In genomic region chr11:811446-812245, GRCh38 we compare ENCODE assay signal across 9 cellular contexts. TPM values are rescaled to one million over a fixed set of nuclear protein-coding genes. Genes with fewer than 3 reads are reported as not detected.
DNase-seq lines count a peak whose midpoint lies in the region; ATAC-seq and TF ChIP-seq lines count a peak whose summit lies in the region.
"Had no signal": no experiment of that assay in that cellular context is flagged by ENCODE, and none has a peak within 500 bp of the region (broad histone marks: within the 10 kb centered on the region; RNA-seq: fewer than 3 reads in every experiment).

No MANE protein-coding gene starts in this region.

- H3K36me3 ChIP-seq in OCI-LY1 (ENCODE audit: insufficient read depth, low read length) (peaks cover 57% of the 10 kb centered on the region), endocrine pancreas (ENCODE audit: control insufficient read depth, insufficient read depth, low read length) (no peaks in the 10 kb centered on the region)

- no peak overlapping the region for H2AFZ ChIP-seq in OCI-LY1 (ENCODE audit: low read length)

- peaks cover 30% of the 10 kb centered on the region for H3K4me1 ChIP-seq in OCI-LY1 (ENCODE audit: insufficient read depth, low read length, severe bottlenecking)
- H3K4me1 ChIP-seq in endocrine pancreas (ENCODE audit: control insufficient read depth, insufficient read depth, low read length) = no peaks in the 10 kb centered on the region

- H3K79me2 ChIP-seq in OCI-LY1 (ENCODE audit: insufficient read depth, low read length) = peaks cover 15% of the 10 kb centered on the region

- no peaks in the 10 kb centered on the region for H3K9me3 ChIP-seq in OCI-LY1 (ENCODE audit: low read length)
- H3K9me3 ChIP-seq in endocrine pancreas (ENCODE audit: control insufficient read depth, low read length) = no peaks in the 10 kb centered on the region

- peaks cover 11% of the 10 kb centered on the region for H3K36me3 Mint-ChIP-seq in osteocyte (ENCODE audit: unreplicated experiment)

- DNase-seq in osteocyte (ENCODE audit: extremely low spot score, unreplicated experiment) (no peak), SIG-M5 treated with dmso at 0.1 percent for 504 hours (lab: John Stamatoyannopoulos, UW; ENCODE audit: unreplicated experiment) (no peak)
- DNase-seq in central memory CD4-positive, alpha-beta T cell = no peak
- DNase-seq: effector CD8-positive, alpha-beta T cell had no signal

- ATAC-seq in HG03039 (IDR thresholded peaks at IDR 0.05; ENCODE audit: unreplicated experiment) (no peak), HG03159 (IDR thresholded peaks at IDR 0.05; ENCODE audit: unreplicated experiment) (no peak)

- peak overlapping the region; percentile 31 for H3K27ac Mint-ChIP-seq in osteocyte (ENCODE audit: unreplicated experiment)

- H3K27me3 ChIP-seq in OCI-LY1 (ENCODE audit: insufficient read depth, low read length) = no peaks in the 10 kb centered on the region
- H3K27me3 ChIP-seq in endocrine pancreas (ENCODE audit: control insufficient read depth, insufficient read depth, low read length) = no peaks in the 10 kb centered on the region

- peak overlapping the region; percentile 59 for H3K27ac ChIP-seq in OCI-LY1 (ENCODE audit: low read depth, low read length, poor library complexity, severe bottlenecking)

- peak overlapping the region; percentile 87 for H3K4me3 Mint-ChIP-seq in osteocyte (ENCODE audit: unreplicated experiment)

- H3K27me3 Mint-ChIP-seq in osteocyte (ENCODE audit: unreplicated experiment) = no peaks in the 10 kb centered on the region

- H3K4me3 ChIP-seq in OCI-LY1 (ENCODE audit: low read depth, low read length, poor library complexity, severe bottlenecking) = peak overlapping the region; percentile 83
- no peak overlapping the region for H3K4me3 ChIP-seq in endocrine pancreas (ENCODE audit: control insufficient read depth, insufficient read depth, low read length)

- H3F3A ChIP-seq in OCI-LY1 (ENCODE audit: insufficient read depth, low read length) = no peaks in the 10 kb centered on the region; the same call in 1 of the 2 replicates

- TF ChIP-seq CTCF in GM12873 (IDR thresholded peaks at IDR 0.05; ENCODE audit: insufficient read depth, low read depth, low read length, missing control alignments) (peak; percentile 8), OCI-LY1 (IDR thresholded peaks at IDR 0.05; ENCODE audit: low read length) (peak; percentile 14; the same call in 1 of the 2 replicates), osteocyte (IDR thresholded peaks at IDR 0.05) (no peak)

- peaks cover 30% of the 10 kb centered on the region for H3K4me1 Mint-ChIP-seq in osteocyte (ENCODE audit: unreplicated experiment)

- no peaks in the 10 kb centered on the region for H3K9me3 Mint-ChIP-seq in osteocyte (ENCODE audit: unreplicated experiment)

- peak overlapping the region; percentile 88 for H3K4me2 ChIP-seq in OCI-LY1 (ENCODE audit: low read length)

- no peaks in the 10 kb centered on the region for H4K20me1 ChIP-seq in OCI-LY1 (ENCODE audit: insufficient read depth, low read length)

- no peaks in the 10 kb centered on the region for H3K9me2 ChIP-seq in OCI-LY1 (ENCODE audit: low read depth, low read length)

- H3K9ac ChIP-seq in OCI-LY1 (ENCODE audit: low read length) (peak overlapping the region; percentile 91), endocrine pancreas (ENCODE audit: control insufficient read depth, insufficient read depth, low read length) (peak overlapping the region; percentile 38)

RNA-seq across cellular contexts. Expression of gene RPLP2, which starts 1.9 kb away (rescaled TPM):
- 1,500 and 1,514 TPM in 2 replicates for total RNA-seq in osteocyte

RNA-seq across cellular contexts. Expression of gene PIDD1, which starts 6.6 kb away (rescaled TPM):
- 13.4 and 15.6 TPM in 2 replicates for total RNA-seq in osteocyte

RNA-seq across cellular contexts. Expression of gene PNPLA2, which starts 7.1 kb away (rescaled TPM):
- 83.8 and 96.4 TPM in 2 replicates for total RNA-seq in osteocyte

RNA-seq across cellular contexts. Expression of gene SLC25A22, which starts 13.6 kb away (rescaled TPM):
- total RNA-seq in osteocyte = 18.7 and 19.7 TPM in 2 replicates

RNA-seq across cellular contexts. Expression of gene CRACR2B, which starts 16.1 kb away (rescaled TPM):
- 3.9 and 4.2 TPM in 2 replicates for total RNA-seq in osteocyte
